Comparison of ENCODE assay signal across 1 cellular context in genomic region chr4:20565075-20565721, GRCh38.
TF ChIP-seq lines count a peak whose summit lies in the region.

No MANE protein-coding gene starts in this region.

TF ChIP-seq in HepG2, 621 proteins besides CTCF, POLR2A, EP300 and RAD21:
- TF ChIP-seq REST (IDR thresholded peaks at IDR 0.05; ENCODE audit: borderline replicate concordance in 1 of 2, low read depth in 1 of 2, low read length in 2 of 2) (no peak), NFKB2 (CRISPR knock-in tag; IDR thresholded peaks at IDR 0.05; ENCODE audit: borderline replicate concordance) (no peak), MAFK (conservative IDR thresholded peaks at IDR 0.05 in 1 of 2, IDR thresholded peaks at IDR 0.05 in 1 of 2; ENCODE audit: low read length in 2 of 2) (peak in 1 of 2 experiments; percentile 45; a peak in 3 of 4 replicates), MAFF (IDR thresholded peaks at IDR 0.05; ENCODE audit: low read depth, low read length) (peak; percentile 47; the same call in 1 of the 2 replicates), U2AF2 (IDR thresholded peaks at IDR 0.05; ENCODE audit: low read depth, low read length) (no peak), ATF6 (CRISPR knock-in tag; conservative IDR thresholded peaks at IDR 0.05) (no peak), TEF (CRISPR knock-in tag; IDR thresholded peaks at IDR 0.05) (no peak), SKI (IDR thresholded peaks at IDR 0.05; ENCODE audit: partially characterized antibody) (no peak), CREM (IDR thresholded peaks at IDR 0.05) (no peak), CREM (CRISPR knock-in tag; IDR thresholded peaks at IDR 0.05) (no peak), ZNF207 (IDR thresholded peaks at IDR 0.05; ENCODE audit: borderline replicate concordance) (no peak)
TF ChIP-seq in HepG2: peak in this region for 2.
